In genomic region chr15:81480645-81481053, GRCh38 we compare ENCODE assay signal across 9 cellular contexts.
DNase-seq lines count a peak whose midpoint lies in the region; ATAC-seq and TF ChIP-seq lines count a peak whose summit lies in the region.
"Had no signal": no experiment of that assay in that cellular context is flagged by ENCODE, and none has a peak within 500 bp of the region (broad histone marks: within the 10 kb centered on the region; RNA-seq: fewer than 3 reads in every experiment).

No MANE protein-coding gene starts in this region.

- no peaks in the 10 kb centered on the region for H3K4me1 Mint-ChIP-seq in activated naive CD8-positive, alpha-beta T cell treated with anti-CD3 and anti-CD28 coated beads, Interleukin-2, amount 10 ng/mL, durations not matched to agents 7 days and 5 days

- no peaks in the 10 kb centered on the region for H3K36me3 Mint-ChIP-seq in activated naive CD8-positive, alpha-beta T cell treated with anti-CD3 and anti-CD28 coated beads, Interleukin-2, amount 10 ng/mL, durations not matched to agents 7 days and 5 days

- H3K36me3 ChIP-seq in heart left ventricle, result no peaks in the 10 kb centered on the region

- H3K4me3 Mint-ChIP-seq in activated naive CD8-positive, alpha-beta T cell treated with anti-CD3 and anti-CD28 coated beads, Interleukin-2, amount 10 ng/mL, durations not matched to agents 7 days and 5 days, result peak overlapping the region; percentile 57
- H3K4me3 Mint-ChIP-seq: activated T-cell treated with anti-CD3 and anti-CD28 coated beads, Interleukin-2, amount 50 U/mL, for 4 hours had no signal

- H3K9me3 Mint-ChIP-seq in activated naive CD8-positive, alpha-beta T cell treated with anti-CD3 and anti-CD28 coated beads, Interleukin-2, amount 10 ng/mL, durations not matched to agents 7 days and 5 days, result no peaks in the 10 kb centered on the region
- H3K9me3 Mint-ChIP-seq: activated T-cell treated with anti-CD3 and anti-CD28 coated beads, Interleukin-2, amount 50 U/mL, for 4 hours had no signal

- no peaks in the 10 kb centered on the region for H3K4me1 ChIP-seq in heart left ventricle

- 26 to 37% (median 34%) methylated on average over 7 of the region's 7 CpGs for WGBS in heart left ventricle, 4 donors

- H3K27ac ChIP-seq in heart left ventricle, result no peak overlapping the region

- H3K27me3 Mint-ChIP-seq in activated naive CD8-positive, alpha-beta T cell treated with anti-CD3 and anti-CD28 coated beads, Interleukin-2, amount 10 ng/mL, durations not matched to agents 7 days and 5 days, result peaks cover 4% of the 10 kb centered on the region

- H3K27me3 ChIP-seq in heart left ventricle, result no peaks in the 10 kb centered on the region

- peak; percentile 79 to 99 (median 87) for TF ChIP-seq CTCF in heart left ventricle (IDR thresholded peaks at IDR 0.05)

- TF ChIP-seq POLR2A in heart left ventricle (IDR thresholded peaks at IDR 0.05), result no peak

- peak; percentile 8 for DNase-seq in DMS79 treated with DMSO at 0.1 percent for 48 hours (lab: John Stamatoyannopoulos, UW)
- peak; percentile 30 for DNase-seq in NCI-H526 treated with DMSO at 0.1 percent for 48 hours (lab: John Stamatoyannopoulos, UW)
- peak; percentile 35 for DNase-seq in activated naive CD8-positive, alpha-beta T cell treated with anti-CD3 and anti-CD28 coated beads, Interleukin-2, amount 10 ng/mL, durations not matched to agents 7 days and 5 days
- peak in 3 of 5 donors; percentile 23 to 32 (median 26) for DNase-seq in heart left ventricle
- peak; percentile 13 for DNase-seq in pulmonary artery endothelial cell (ENCODE audit: low read depth, low spot score)
- DNase-seq in islet precursor cell, result no peak
- DNase-seq: activated T-cell treated with anti-CD3 and anti-CD28 coated beads, Interleukin-2, amount 50 U/mL, for 4 hours had no signal

- no peaks in the 10 kb centered on the region for H3K9me3 ChIP-seq in heart left ventricle

- intact Hi-C loops in heart left ventricle (cut with DNase I), result loop anchor here (2.0 to 10.0 kb wide), 22 partner anchors 334 to 718 kb away; partner anchors contain the start of gene MEX3B (in 4 of the 10)

- H3K27ac Mint-ChIP-seq in activated naive CD8-positive, alpha-beta T cell treated with anti-CD3 and anti-CD28 coated beads, Interleukin-2, amount 10 ng/mL, durations not matched to agents 7 days and 5 days, result no peak overlapping the region

- peak overlapping the region in 1 of 12 donors; percentile 7 for H3K4me3 ChIP-seq in heart left ventricle

- peak; percentile 56 for ATAC-seq in HG03066 (IDR thresholded peaks at IDR 0.05; ENCODE audit: low read depth, unreplicated experiment)
- ATAC-seq in activated naive CD8-positive, alpha-beta T cell treated with anti-CD3 and anti-CD28 coated beads, Interleukin-2, amount 10 ng/mL, durations not matched to agents 7 days and 5 days (ENCODE audit: low read depth), result no peak
- peak; percentile 42 to 65 (median 62) for ATAC-seq in heart left ventricle
- ATAC-seq in HG03175 (IDR thresholded peaks at IDR 0.05; ENCODE audit: unreplicated experiment), result no peak

- POLR2A ChIA-PET in activated naive CD8-positive, alpha-beta T cell treated with anti-CD3 and anti-CD28 coated beads, Interleukin-2, amount 10 ng/mL, durations not matched to agents 7 days and 5 days (lab: Charles Lee), result no interaction called here

Comparison
In these comparisons a context has a peak if more than half of its experiments do, and no peak if none do; other contexts are left out.
1. ATAC-seq: peak in HG03066 (single experiment) and heart left ventricle (4 of 4); none in activated naive CD8-positive, alpha-beta T cell treated with anti-CD3 and anti-CD28 coated beads, Interleukin-2, amount 10 ng/mL, durations not matched to agents 7 days and 5 days (single experiment) and HG03175 (single experiment).